In the genomic region with DNA sequence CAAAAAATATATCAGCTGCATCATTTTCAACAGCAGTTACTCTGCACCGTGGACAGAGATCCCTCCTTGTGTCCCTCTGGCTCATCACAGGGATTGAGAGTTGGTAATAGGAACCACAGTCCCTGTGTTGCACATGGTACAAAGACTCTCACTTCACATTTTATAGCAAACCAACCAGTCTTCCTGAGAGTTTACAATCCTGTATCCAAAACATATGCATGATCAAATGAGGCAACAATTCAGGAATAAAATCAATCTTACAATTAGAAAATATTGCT, we compare ENCODE assay signal across 30 cellular contexts.
"Had no signal": no experiment of that assay in that cellular context is flagged by ENCODE, and none has a peak within 500 bp of the region (broad histone marks: within the 10 kb centered on the region; RNA-seq: fewer than 3 reads in every experiment).

No MANE protein-coding gene starts in this region.

- H3K9me3 ChIP-seq: MG63, Peyer's patch had no signal

- H3K4me1 Mint-ChIP-seq: brain had no signal

- H3K27ac Mint-ChIP-seq: activated CD4-positive, alpha-beta T cell treated with anti-CD3 and anti-CD28 coated beads for 36 hours; activated CD4-positive, alpha-beta T cell treated with anti-CD3 and anti-CD28 coated beads, Interleukin-2, amount 10 ng/mL, durations not matched to agents 7 days and 5 days; activated CD8-positive, alpha-beta T cell treated with anti-CD3 and anti-CD28 coated beads, Interleukin-2, amount 10 ng/mL, durations not matched to agents 7 days and 5 days; activated naive CD4-positive, alpha-beta T cell treated with anti-CD3 and anti-CD28 coated beads, Interleukin-2, amount 50 U/mL, for 24 hours; activated T-cell treated with anti-CD3 and anti-CD28 coated beads, Interleukin-2, amount 50 U/mL, for 24 hours; activated T-helper 2 cell treated with anti-CD3 and anti-CD28 coated beads, Interferon-gamma antibody, Interleukin-2, Interleukin-4, amounts not matched to agents 10 μg/mL and 5 μg/mL and 100 μg/mL, durations not matched to agents 14 hours and 24 hours and 36 hours; T-helper 2 cell treated with Interferon-gamma antibody and Interleukin-4, amounts not matched to agents 5 μg/mL and 100 μg/mL, for 36 hours; WTC11 had no signal

- H3K4me3 Mint-ChIP-seq: activated CD4-positive, alpha-beta T cell treated with anti-CD3 and anti-CD28 coated beads, Interleukin-2, amount 10 ng/mL, durations not matched to agents 7 days and 5 days; activated CD8-positive, alpha-beta T cell treated with anti-CD3 and anti-CD28 coated beads, Interleukin-2, amount 10 ng/mL, durations not matched to agents 7 days and 5 days; activated T-cell treated with anti-CD3 and anti-CD28 coated beads, Interleukin-2, amount 50 U/mL, for 24 hours; T-helper 2 cell treated with Interferon-gamma antibody and Interleukin-4, amounts not matched to agents 5 μg/mL and 100 μg/mL, for 36 hours; WTC11 had no signal

- H3K36me3 Mint-ChIP-seq: activated naive CD4-positive, alpha-beta T cell treated with anti-CD3 and anti-CD28 coated beads, Interleukin-2, amount 50 U/mL, for 24 hours; brain had no signal

- H3K4me1 ChIP-seq: Peyer's patch had no signal

- H3K27ac ChIP-seq: Peyer's patch had no signal

- DNase-seq: activated CD4-positive, alpha-beta T cell treated with anti-CD3 and anti-CD28 coated beads, Interleukin-2, amount 10 ng/mL, durations not matched to agents 7 days and 5 days; activated CD4-positive, alpha-beta T cell treated with anti-CD3 and anti-CD28 coated beads, Interleukin-2, amount 50 U/mL, for 48 hours; activated CD8-positive, alpha-beta T cell treated with anti-CD3 and anti-CD28 coated beads, Interleukin-2, amount 10 ng/mL, durations not matched to agents 7 days and 5 days; activated gamma-delta T cell; activated naive CD4-positive, alpha-beta T cell treated with Interleukin-2 at 50 U/mL for 16 hours; activated T-cell treated with anti-CD3 and anti-CD28 coated beads, Interleukin-2, amount 50 U/mL, for 24 hours; cerebellar nuclear complex; Kasumi-1; KG1; MG63; NCI-H1048; NCI-H1105 treated with DMSO at 0.1 percent for 48 hours; NCI-H1436; NCI-H1694; NCI-H1930; NCI-H2081 treated with DMSO at 0.1 percent for 48 hours; NCI-H226; NCI-H446 treated with DMSO at 0.1 percent for 48 hours; NCI-H69; NCI-H82; Peyer's patch; RPMI8226; SIG-M5 had no signal

- H3K9me3 Mint-ChIP-seq: activated naive CD4-positive, alpha-beta T cell treated with anti-CD3 and anti-CD28 coated beads, Interleukin-2, amount 50 U/mL, for 24 hours; activated T-cell treated with anti-CD3 and anti-CD28 coated beads, Interleukin-2, amount 50 U/mL, for 24 hours; activated T-helper 2 cell treated with anti-CD3 and anti-CD28 coated beads, Interferon-gamma antibody, Interleukin-2, Interleukin-4, amounts not matched to agents 10 μg/mL and 5 μg/mL and 100 μg/mL, durations not matched to agents 14 hours and 24 hours and 36 hours; brain; T-helper 2 cell treated with Interferon-gamma antibody and Interleukin-4, amounts not matched to agents 5 μg/mL and 100 μg/mL, for 36 hours had no signal

- ATAC-seq: activated CD4-positive, CD25-positive, alpha-beta regulatory T cell treated with anti-CD3 and anti-CD28 coated beads, Interleukin-2, amount 50 U/mL, for 24 hours; activated CD8-positive, alpha-beta T cell treated with anti-CD3 and anti-CD28 coated beads, Interleukin-2, amount 10 ng/mL, durations not matched to agents 7 days and 5 days; WTC11 had no signal

- H3K36me3 ChIP-seq: MG63, Peyer's patch had no signal

- H3K27me3 ChIP-seq: MG63, Peyer's patch had no signal

- H3K4me3 ChIP-seq: MG63, Peyer's patch had no signal

- H3K27me3 Mint-ChIP-seq: activated CD4-positive, alpha-beta T cell treated with anti-CD3 and anti-CD28 coated beads for 36 hours; activated CD4-positive, alpha-beta T cell treated with anti-CD3 and anti-CD28 coated beads, Interleukin-2, amount 10 ng/mL, durations not matched to agents 7 days and 5 days; activated naive CD4-positive, alpha-beta T cell treated with anti-CD3 and anti-CD28 coated beads, Interleukin-2, amount 50 U/mL, for 24 hours; activated T-cell treated with anti-CD3 and anti-CD28 coated beads, Interleukin-2, amount 50 U/mL, for 24 hours had no signal
